9 cellular contexts compared by ENCODE assay signal in the genomic region with DNA sequence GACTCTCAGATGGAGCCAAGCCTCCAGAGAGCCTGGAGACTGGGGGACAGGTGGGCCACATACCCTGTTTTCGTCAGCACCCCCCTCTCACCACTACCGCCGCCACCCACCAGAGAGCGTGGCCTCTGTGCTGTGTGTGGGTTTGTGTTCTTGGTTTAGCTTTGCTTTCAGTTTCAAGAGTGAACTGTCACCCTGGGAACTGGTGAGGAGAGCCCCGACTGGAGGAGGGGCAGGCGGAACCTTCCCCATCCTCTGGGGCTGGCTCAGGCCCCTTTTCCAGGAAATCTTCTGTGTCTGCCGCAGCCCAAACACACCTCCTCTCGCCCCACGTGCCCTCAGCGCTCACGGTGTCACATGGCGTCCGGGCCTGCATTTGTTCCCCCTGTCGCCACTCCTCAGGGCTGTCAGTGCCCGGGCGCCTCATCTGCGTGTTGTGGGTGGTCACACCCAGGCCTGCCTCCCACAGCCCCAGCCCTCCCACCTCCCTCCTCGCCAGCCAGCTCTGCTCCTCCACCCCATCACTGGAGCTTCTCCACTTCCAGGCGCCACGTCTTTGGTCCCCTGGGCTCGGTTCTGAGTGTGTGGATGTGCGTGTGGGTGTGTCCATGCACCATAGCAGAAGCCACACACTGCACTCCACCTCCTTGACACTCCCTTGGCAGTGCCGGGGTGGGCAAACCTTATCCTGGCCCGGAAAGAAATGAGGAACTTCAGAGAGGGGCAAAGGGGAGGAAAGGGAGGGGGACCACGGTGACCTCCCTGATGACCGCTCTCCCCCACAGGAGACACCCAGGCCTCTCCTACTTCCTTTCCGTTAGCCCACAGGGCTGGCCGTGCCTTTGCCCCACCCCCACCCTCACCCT. TPM values are rescaled to one million over a fixed set of nuclear protein-coding genes. Genes with fewer than 3 reads are reported as not detected.
DNase-seq lines count a peak whose midpoint lies in the region; ATAC-seq and TF ChIP-seq lines count a peak whose summit lies in the region.
"Had no signal": no experiment of that assay in that cellular context is flagged by ENCODE, and none has a peak within 500 bp of the region (broad histone marks: within the 10 kb centered on the region; RNA-seq: fewer than 3 reads in every experiment).

No MANE protein-coding gene starts in this region.

- H3K27me3 ChIP-seq in OCI-LY1 (ENCODE audit: insufficient read depth, low read length), result no peaks in the 10 kb centered on the region
- peaks cover 5% of the 10 kb centered on the region for H3K27me3 ChIP-seq in lung (ENCODE audit: control insufficient read depth, insufficient read depth)

- no peaks in the 10 kb centered on the region for H3K9me3 Mint-ChIP-seq in stimulated activated effector memory CD8-positive, alpha-beta T cell treated with anti-CD3 and anti-CD28 coated beads, Interleukin-12 subunit alpha, Interleukin-12 subunit beta, amount 100 ng/mL, for 72 hours
- H3K9me3 Mint-ChIP-seq: neural crest cell had no signal

- H3K79me2 ChIP-seq in OCI-LY1 (ENCODE audit: insufficient read depth, low read length), result no peaks in the 10 kb centered on the region

- no peaks in the 10 kb centered on the region for H3K9me3 ChIP-seq in OCI-LY1 (ENCODE audit: low read length)
- peaks cover 0 to 2% of the 10 kb centered on the region in 2 donors for H3K9me3 ChIP-seq in lung (ENCODE audit: control insufficient read depth in 2 of 2, insufficient read depth in 1 of 2, low read length in 1 of 2)

- H3K4me1 Mint-ChIP-seq in stimulated activated effector memory CD8-positive, alpha-beta T cell treated with anti-CD3 and anti-CD28 coated beads, Interleukin-12 subunit alpha, Interleukin-12 subunit beta, amount 100 ng/mL, for 72 hours, result peaks cover 69% of the 10 kb centered on the region

- peak; percentile 54 for TF ChIP-seq CTCF in GM12874 (IDR thresholded peaks at IDR 0.05; ENCODE audit: insufficient read depth, low read depth, low read length)
- TF ChIP-seq CTCF in OCI-LY1 (IDR thresholded peaks at IDR 0.05; ENCODE audit: low read length), result peak; percentile 28; the same call in 1 of the 2 replicates
- TF ChIP-seq CTCF in lung (IDR thresholded peaks at IDR 0.05; ENCODE audit: control extremely low read depth, extremely low read depth), result no peak

- peaks cover 64% of the 10 kb centered on the region for H3K36me3 Mint-ChIP-seq in stimulated activated effector memory CD8-positive, alpha-beta T cell treated with anti-CD3 and anti-CD28 coated beads, Interleukin-12 subunit alpha, Interleukin-12 subunit beta, amount 100 ng/mL, for 72 hours

- H2AFZ ChIP-seq in OCI-LY1 (ENCODE audit: low read length), result no peak overlapping the region

- peak; percentile 91 for DNase-seq in activated effector memory CD4-positive, alpha-beta T cell treated with anti-CD3 and anti-CD28 coated beads, Interleukin-2, amount 50 U/mL, for 16 hours
- DNase-seq in lung (ENCODE audit: low spot score) (peak; percentile 45), DMS79 treated with DMSO at 0.1 percent for 48 hours (lab: John Stamatoyannopoulos, UW) (no peak), ecto neural progenitor cell (ENCODE audit: low spot score) (no peak)
- peak; percentile 46 to 84 for DNase-seq in stimulated activated effector memory CD8-positive, alpha-beta T cell treated with anti-CD3 and anti-CD28 coated beads, Interleukin-12 subunit alpha, Interleukin-12 subunit beta, amount 100 ng/mL, for 72 hours (ENCODE audit: low spot score in 2 of 2)

- H3K36me3 ChIP-seq in OCI-LY1 (ENCODE audit: insufficient read depth, low read length) (peaks cover 7% of the 10 kb centered on the region; the same call in 1 of the 2 replicates), lung (ENCODE audit: control insufficient read depth in 2 of 2, insufficient read depth in 2 of 2, low read length in 2 of 2) (no peaks in the 10 kb centered on the region)

- H3K27ac ChIP-seq in OCI-LY1 (ENCODE audit: low read depth, low read length, poor library complexity, severe bottlenecking) (peak overlapping the region; percentile 98), lung (ENCODE audit: low read depth in 1 of 2, low read length in 1 of 2) (peak overlapping the region in 1 of 2 donors; percentile 69)

- H3K9ac ChIP-seq in OCI-LY1 (ENCODE audit: low read length), result peak overlapping the region; percentile 16; the same call in 1 of the 2 replicates

- 12 to 42% methylated on average over 14 to 28 of the region's 28 CpGs for WGBS in lung, 2 donors

- H3K4me1 ChIP-seq in OCI-LY1 (ENCODE audit: insufficient read depth, low read length, severe bottlenecking) (peaks cover 59% of the 10 kb centered on the region), lung (ENCODE audit: control insufficient read depth in 2 of 2, insufficient read depth in 2 of 2, low read length in 2 of 2) (peaks cover 0 to 22% of the 10 kb centered on the region in 2 donors)

- peak overlapping the region; percentile 62 for H3K4me3 Mint-ChIP-seq in stimulated activated effector memory CD8-positive, alpha-beta T cell treated with anti-CD3 and anti-CD28 coated beads, Interleukin-12 subunit alpha, Interleukin-12 subunit beta, amount 100 ng/mL, for 72 hours
- H3K4me3 Mint-ChIP-seq: neural crest cell had no signal

- peak overlapping the region; percentile 83 for H3K27ac Mint-ChIP-seq in stimulated activated effector memory CD8-positive, alpha-beta T cell treated with anti-CD3 and anti-CD28 coated beads, Interleukin-12 subunit alpha, Interleukin-12 subunit beta, amount 100 ng/mL, for 72 hours

- H3K4me3 ChIP-seq in OCI-LY1 (ENCODE audit: low read depth, low read length, poor library complexity, severe bottlenecking) (peak overlapping the region; percentile 27), lung (no peak overlapping the region)

- ATAC-seq in HG02588 (IDR thresholded peaks at IDR 0.05; ENCODE audit: unreplicated experiment), result peak; percentile 50
- ATAC-seq in lung (ENCODE audit: insufficient read depth, low FRiP score), result peak; percentile 20
- ATAC-seq in stimulated activated effector memory CD8-positive, alpha-beta T cell treated with anti-CD3 and anti-CD28 coated beads, Interleukin-12 subunit alpha, Interleukin-12 subunit beta, amount 100 ng/mL, for 72 hours, result peak; percentile 90

- no peaks in the 10 kb centered on the region for H3F3A ChIP-seq in OCI-LY1 (ENCODE audit: insufficient read depth, low read length)

- no peaks in the 10 kb centered on the region for H3K9me2 ChIP-seq in OCI-LY1 (ENCODE audit: low read depth, low read length)

- H3K4me2 ChIP-seq in OCI-LY1 (ENCODE audit: low read length), result peak overlapping the region; percentile 57

- no peaks in the 10 kb centered on the region for H4K20me1 ChIP-seq in OCI-LY1 (ENCODE audit: insufficient read depth, low read length)

RNA-seq across cellular contexts. Expression of gene ELF4, which starts 27.8 kb away (rescaled TPM):
- total RNA-seq in lung, result 10 to 100 TPM; 12.6 to 20.2 TPM
- polyA plus RNA-seq in lung, result 10 to 100 TPM in 1 of 2 donors, 1 to 10 TPM in 1; 5.9 to 24.5 TPM

Comparison
In these comparisons a context has a peak if more than half of its experiments do, and no peak if none do; other contexts are left out.
1. ATAC-seq: peak in every context shown above with its lines; median percentile 90 in stimulated activated effector memory CD8-positive, alpha-beta T cell treated with anti-CD3 and anti-CD28 coated beads, Interleukin-12 subunit alpha, Interleukin-12 subunit beta, amount 100 ng/mL, for 72 hours; 50 in HG02588; 20 in lung.
2. DNase-seq: peak in activated effector memory CD4-positive, alpha-beta T cell treated with anti-CD3 and anti-CD28 coated beads, Interleukin-2, amount 50 U/mL, for 16 hours (single experiment), lung (single experiment) and stimulated activated effector memory CD8-positive, alpha-beta T cell treated with anti-CD3 and anti-CD28 coated beads, Interleukin-12 subunit alpha, Interleukin-12 subunit beta, amount 100 ng/mL, for 72 hours (2 of 2); none in DMS79 treated with DMSO at 0.1 percent for 48 hours (single experiment) and ecto neural progenitor cell (single experiment).